Comparison of ENCODE assay signal across 40 cellular contexts in genomic region chrX:30262763-30263162, GRCh38. TPM values are rescaled to one million over a fixed set of nuclear protein-coding genes. Genes with fewer than 3 reads are reported as not detected.
"Had no signal": no experiment of that assay in that cellular context is flagged by ENCODE, and none has a peak within 500 bp of the region (broad histone marks: within the 10 kb centered on the region; RNA-seq: fewer than 3 reads in every experiment).

No MANE protein-coding gene starts in this region.

- DNase-seq: activated effector memory CD4-positive, alpha-beta T cell treated with anti-CD3 and anti-CD28 coated beads, Interleukin-2, amount 50 U/mL, for 16 hours; activated effector memory CD4-positive, alpha-beta T cell treated with Interleukin-2 at 50 U/mL for 16 hours; activated gamma-delta T cell; activated gamma-delta T cell treated with Interleukin-2 at 50 U/mL for 16 hours; activated naive CD4-positive, alpha-beta T cell; activated naive CD4-positive, alpha-beta T cell treated with anti-CD3 and anti-CD28 coated beads for 36 hours; activated naive CD4-positive, alpha-beta T cell treated with anti-CD3 and anti-CD28 coated beads, Interleukin-2, amount 10 ng/mL, durations not matched to agents 7 days and 5 days; activated naive CD4-positive, alpha-beta T cell treated with anti-CD3 and anti-CD28 coated beads, Interleukin-2, amount 50 U/mL, for 16 hours; activated naive CD4-positive, alpha-beta T cell treated with Interleukin-2 at 50 U/mL for 16 hours; activated naive CD8-positive, alpha-beta T cell treated with anti-CD3 and anti-CD28 coated beads for 36 hours; activated naive CD8-positive, alpha-beta T cell treated with anti-CD3 and anti-CD28 coated beads, Interleukin-2, amount 10 ng/mL, durations not matched to agents 7 days and 5 days; activated naive CD8-positive, alpha-beta T cell treated with anti-CD3 and anti-CD28 coated beads, Interleukin-2, amount 50 U/mL, for 24 hours; activated T-cell treated with anti-CD3 and anti-CD28 coated beads, Interleukin-2, amount 50 U/mL, for 1 hour; activated T-cell treated with anti-CD3 and anti-CD28 coated beads, Interleukin-2, amount 50 U/mL, for 24 hours; activated T-cell treated with anti-CD3 and anti-CD28 coated beads, Interleukin-2, amount 50 U/mL, for 4 hours; activated T-cell treated with anti-CD3 and anti-CD28 coated beads, Interleukin-2, amount 50 U/mL, for 48 hours; activated T-cell treated with anti-CD3 and anti-CD28 coated beads, Interleukin-2, amount 50 U/mL, for 72 hours; adrenal gland; amniotic stem cell; amygdala; anterior cingulate cortex; aorta; body of pancreas; brain microvascular endothelial cell; caudate nucleus; central memory CD4-positive, alpha-beta T cell; cerebellar nuclear complex had no signal

- H3K27ac ChIP-seq: adrenal gland, ascending aorta, body of pancreas, brain microvascular endothelial cell, breast epithelium, cardiac muscle cell had no signal

- FAIRE-seq: bronchial epithelial cell had no signal

- H3K27me3 ChIP-seq: ascending aorta, body of pancreas, brain microvascular endothelial cell, breast epithelium, cardiac muscle cell had no signal

- ATAC-seq: activated naive CD4-positive, alpha-beta T cell treated with anti-CD3 and anti-CD28 coated beads, Interleukin-2, amount 50 U/mL, for 72 hours; activated naive CD8-positive, alpha-beta T cell treated with anti-CD3 and anti-CD28 coated beads, Interleukin-2, amount 50 U/mL, for 24 hours; activated T-cell treated with anti-CD3 and anti-CD28 coated beads, Interleukin-2, amount 50 U/mL, for 4 hours; activated T-cell treated with anti-CD3 and anti-CD28 coated beads, Interleukin-2, amount 50 U/mL, for 72 hours; activated T-helper 17 cell treated with anti-CD3 and anti-CD28 coated beads, Interleukin-2, amount 50 U/mL, for 72 hours; body of pancreas had no signal

- H3K36me3 ChIP-seq: adrenal gland, ascending aorta, brain microvascular endothelial cell, breast epithelium, cardiac muscle cell had no signal

- H3K4me3 ChIP-seq: adrenal gland, ascending aorta, body of pancreas, breast epithelium, cardiac muscle cell had no signal

- H3K9me3 ChIP-seq: adrenal gland, ascending aorta, body of pancreas, breast epithelium had no signal

- H3K4me1 ChIP-seq: adrenal gland, ascending aorta, body of pancreas, breast epithelium had no signal

RNA-seq across cellular contexts. Expression of gene MAGEB1, which starts 15.8 kb away (rescaled TPM):
- total RNA-seq: activated naive CD4-positive, alpha-beta T cell treated with anti-CD3 and anti-CD28 coated beads for 36 hours; activated naive CD4-positive, alpha-beta T cell treated with anti-CD3 and anti-CD28 coated beads, Interleukin-2, amount 50 U/mL, for 72 hours; activated naive CD8-positive, alpha-beta T cell treated with anti-CD3 and anti-CD28 coated beads for 36 hours; activated naive CD8-positive, alpha-beta T cell treated with anti-CD3 and anti-CD28 coated beads, Interleukin-2, amount 10 ng/mL, durations not matched to agents 7 days and 5 days; activated T-cell treated with anti-CD3 and anti-CD28 coated beads, Interleukin-2, amount 50 U/mL, for 4 hours; activated T-cell treated with anti-CD3 and anti-CD28 coated beads, Interleukin-2, amount 50 U/mL, for 72 hours; activated T-helper 1 cell treated with anti-CD3 and anti-CD28 coated beads, Interleukin-12 subunit alpha, Interleukin-12 subunit beta, Interleukin-2, Interleukin-4 antibody, amounts not matched to agents 30 ng/mL and 10 ng/mL and 1 ng/mL, durations not matched to agents 14 hours and 24 hours and 36 hours; activated T-helper 17 cell treated with anti-CD3 and anti-CD28 coated beads, Interleukin-2, amount 50 U/mL, for 72 hours; activated T-helper 2 cell treated with anti-CD3 and anti-CD28 coated beads, Interferon-gamma antibody, Interleukin-2, Interleukin-4, amounts not matched to agents 10 μg/mL and 5 μg/mL and 100 μg/mL, durations not matched to agents 14 hours and 24 hours and 36 hours; adrenal gland; aorta; ascending aorta; astrocyte; body of pancreas; breast epithelium; bronchial epithelial cell; cardiac muscle cell; cardiac septum; cerebellum; chondrocyte had no signal
- polyA plus RNA-seq: adipose tissue, adrenal gland, aorta, cardiac muscle cell had no signal

RNA-seq across cellular contexts. Expression of gene MAGEB4, which starts 21.0 kb away (rescaled TPM):
- total RNA-seq: activated naive CD4-positive, alpha-beta T cell treated with anti-CD3 and anti-CD28 coated beads for 36 hours; activated naive CD4-positive, alpha-beta T cell treated with anti-CD3 and anti-CD28 coated beads, Interleukin-2, amount 50 U/mL, for 72 hours; activated naive CD8-positive, alpha-beta T cell treated with anti-CD3 and anti-CD28 coated beads for 36 hours; activated naive CD8-positive, alpha-beta T cell treated with anti-CD3 and anti-CD28 coated beads, Interleukin-2, amount 10 ng/mL, durations not matched to agents 7 days and 5 days; activated T-cell treated with anti-CD3 and anti-CD28 coated beads, Interleukin-2, amount 50 U/mL, for 4 hours; activated T-cell treated with anti-CD3 and anti-CD28 coated beads, Interleukin-2, amount 50 U/mL, for 72 hours; activated T-helper 1 cell treated with anti-CD3 and anti-CD28 coated beads, Interleukin-12 subunit alpha, Interleukin-12 subunit beta, Interleukin-2, Interleukin-4 antibody, amounts not matched to agents 30 ng/mL and 10 ng/mL and 1 ng/mL, durations not matched to agents 14 hours and 24 hours and 36 hours; activated T-helper 17 cell treated with anti-CD3 and anti-CD28 coated beads, Interleukin-2, amount 50 U/mL, for 72 hours; activated T-helper 2 cell treated with anti-CD3 and anti-CD28 coated beads, Interferon-gamma antibody, Interleukin-2, Interleukin-4, amounts not matched to agents 10 μg/mL and 5 μg/mL and 100 μg/mL, durations not matched to agents 14 hours and 24 hours and 36 hours; adrenal gland; aorta; ascending aorta; astrocyte; body of pancreas; bronchial epithelial cell; cardiac muscle cell; cardiac septum; cerebellum; chondrocyte had no signal
- polyA plus RNA-seq: adipose tissue, adrenal gland, aorta, cardiac muscle cell had no signal

RNA-seq across cellular contexts. Expression of gene MAGEB3, which starts 32.3 kb away (rescaled TPM):
- total RNA-seq: activated naive CD4-positive, alpha-beta T cell treated with anti-CD3 and anti-CD28 coated beads for 36 hours; activated naive CD4-positive, alpha-beta T cell treated with anti-CD3 and anti-CD28 coated beads, Interleukin-2, amount 50 U/mL, for 72 hours; activated naive CD8-positive, alpha-beta T cell treated with anti-CD3 and anti-CD28 coated beads for 36 hours; activated naive CD8-positive, alpha-beta T cell treated with anti-CD3 and anti-CD28 coated beads, Interleukin-2, amount 10 ng/mL, durations not matched to agents 7 days and 5 days; activated T-cell treated with anti-CD3 and anti-CD28 coated beads, Interleukin-2, amount 50 U/mL, for 4 hours; activated T-cell treated with anti-CD3 and anti-CD28 coated beads, Interleukin-2, amount 50 U/mL, for 72 hours; activated T-helper 1 cell treated with anti-CD3 and anti-CD28 coated beads, Interleukin-12 subunit alpha, Interleukin-12 subunit beta, Interleukin-2, Interleukin-4 antibody, amounts not matched to agents 30 ng/mL and 10 ng/mL and 1 ng/mL, durations not matched to agents 14 hours and 24 hours and 36 hours; activated T-helper 17 cell treated with anti-CD3 and anti-CD28 coated beads, Interleukin-2, amount 50 U/mL, for 72 hours; activated T-helper 2 cell treated with anti-CD3 and anti-CD28 coated beads, Interferon-gamma antibody, Interleukin-2, Interleukin-4, amounts not matched to agents 10 μg/mL and 5 μg/mL and 100 μg/mL, durations not matched to agents 14 hours and 24 hours and 36 hours; aorta; ascending aorta; astrocyte; body of pancreas; breast epithelium; bronchial epithelial cell; cardiac muscle cell; cardiac septum; cerebellum; chondrocyte had no signal
- polyA plus RNA-seq: adipose tissue, aorta, cardiac muscle cell had no signal

RNA-seq across cellular contexts. Expression of gene NR0B1, which starts 46.4 kb away (rescaled TPM):
- total RNA-seq: activated naive CD4-positive, alpha-beta T cell treated with anti-CD3 and anti-CD28 coated beads for 36 hours; activated naive CD4-positive, alpha-beta T cell treated with anti-CD3 and anti-CD28 coated beads, Interleukin-2, amount 50 U/mL, for 72 hours; activated naive CD8-positive, alpha-beta T cell treated with anti-CD3 and anti-CD28 coated beads for 36 hours; activated naive CD8-positive, alpha-beta T cell treated with anti-CD3 and anti-CD28 coated beads, Interleukin-2, amount 10 ng/mL, durations not matched to agents 7 days and 5 days; activated T-cell treated with anti-CD3 and anti-CD28 coated beads, Interleukin-2, amount 50 U/mL, for 4 hours; activated T-cell treated with anti-CD3 and anti-CD28 coated beads, Interleukin-2, amount 50 U/mL, for 72 hours; activated T-helper 1 cell treated with anti-CD3 and anti-CD28 coated beads, Interleukin-12 subunit alpha, Interleukin-12 subunit beta, Interleukin-2, Interleukin-4 antibody, amounts not matched to agents 30 ng/mL and 10 ng/mL and 1 ng/mL, durations not matched to agents 14 hours and 24 hours and 36 hours; activated T-helper 17 cell treated with anti-CD3 and anti-CD28 coated beads, Interleukin-2, amount 50 U/mL, for 72 hours; activated T-helper 2 cell treated with anti-CD3 and anti-CD28 coated beads, Interferon-gamma antibody, Interleukin-2, Interleukin-4, amounts not matched to agents 10 μg/mL and 5 μg/mL and 100 μg/mL, durations not matched to agents 14 hours and 24 hours and 36 hours; aorta; breast epithelium; cardiac septum; chondrocyte had no signal
- polyA plus RNA-seq: cardiac muscle cell had no signal

RNA-seq across cellular contexts. Expression of gene MAGEB2, which starts 47.4 kb away (rescaled TPM):
- total RNA-seq: activated naive CD4-positive, alpha-beta T cell treated with anti-CD3 and anti-CD28 coated beads for 36 hours; activated naive CD4-positive, alpha-beta T cell treated with anti-CD3 and anti-CD28 coated beads, Interleukin-2, amount 50 U/mL, for 72 hours; activated naive CD8-positive, alpha-beta T cell treated with anti-CD3 and anti-CD28 coated beads for 36 hours; activated naive CD8-positive, alpha-beta T cell treated with anti-CD3 and anti-CD28 coated beads, Interleukin-2, amount 10 ng/mL, durations not matched to agents 7 days and 5 days; activated T-cell treated with anti-CD3 and anti-CD28 coated beads, Interleukin-2, amount 50 U/mL, for 72 hours; activated T-helper 1 cell treated with anti-CD3 and anti-CD28 coated beads, Interleukin-12 subunit alpha, Interleukin-12 subunit beta, Interleukin-2, Interleukin-4 antibody, amounts not matched to agents 30 ng/mL and 10 ng/mL and 1 ng/mL, durations not matched to agents 14 hours and 24 hours and 36 hours; activated T-helper 17 cell treated with anti-CD3 and anti-CD28 coated beads, Interleukin-2, amount 50 U/mL, for 72 hours; activated T-helper 2 cell treated with anti-CD3 and anti-CD28 coated beads, Interferon-gamma antibody, Interleukin-2, Interleukin-4, amounts not matched to agents 10 μg/mL and 5 μg/mL and 100 μg/mL, durations not matched to agents 14 hours and 24 hours and 36 hours; aorta; ascending aorta; astrocyte; body of pancreas; breast epithelium; bronchial epithelial cell; cardiac muscle cell; cardiac septum; cerebellum; chondrocyte had no signal
- polyA plus RNA-seq: adipose tissue, adrenal gland, aorta, cardiac muscle cell had no signal
